1 cellular context compared by ENCODE assay signal in the genomic region with DNA sequence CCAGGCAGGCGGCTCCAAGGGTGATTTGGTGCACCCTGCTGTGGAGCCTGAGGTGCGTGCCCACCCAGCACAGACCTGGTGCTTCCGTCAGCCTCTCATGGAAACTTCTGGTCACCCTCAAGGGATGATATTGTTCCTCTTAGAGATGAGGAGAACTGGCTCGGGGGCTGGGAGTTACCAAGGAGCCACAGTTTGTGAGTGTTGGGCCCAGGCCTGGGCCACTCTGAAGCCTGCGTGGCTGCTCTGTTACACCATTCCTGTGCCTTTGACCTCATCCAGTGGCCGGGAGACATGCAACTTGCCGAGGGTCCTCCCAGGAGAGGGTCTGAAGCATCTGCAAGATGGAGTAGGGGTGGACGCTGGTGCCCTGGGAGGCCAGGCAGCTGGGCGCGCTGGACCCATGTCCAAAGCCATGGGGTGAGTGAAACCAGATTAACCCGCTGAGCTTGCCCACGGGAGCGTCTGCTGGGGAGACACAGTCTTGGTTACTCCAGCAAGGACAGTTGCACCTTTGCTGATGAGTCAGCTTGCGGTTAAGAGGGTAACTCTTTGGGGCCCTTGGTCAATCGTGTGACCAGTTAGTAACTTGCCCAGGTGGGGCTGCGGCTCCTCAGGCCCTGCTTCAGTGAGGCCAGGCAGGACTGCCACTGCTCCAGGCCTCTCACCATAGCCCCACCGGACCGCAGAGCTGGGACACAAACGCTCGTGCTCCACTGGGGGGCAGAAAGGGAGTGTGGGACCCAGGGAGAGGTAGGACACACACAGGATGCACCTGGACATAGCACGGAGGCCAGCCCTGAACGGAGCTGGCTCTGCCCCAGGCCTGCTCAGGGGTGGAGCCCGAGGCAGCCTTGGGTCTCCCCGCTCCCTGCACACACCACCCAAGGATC.
TF ChIP-seq lines count a peak whose summit lies in the region.

No MANE protein-coding gene starts in this region.

TF ChIP-seq in GM23338, 12 proteins besides CTCF, POLR2A, EP300 and RAD21 (continued from another document):
- TF ChIP-seq, protein P1, sequence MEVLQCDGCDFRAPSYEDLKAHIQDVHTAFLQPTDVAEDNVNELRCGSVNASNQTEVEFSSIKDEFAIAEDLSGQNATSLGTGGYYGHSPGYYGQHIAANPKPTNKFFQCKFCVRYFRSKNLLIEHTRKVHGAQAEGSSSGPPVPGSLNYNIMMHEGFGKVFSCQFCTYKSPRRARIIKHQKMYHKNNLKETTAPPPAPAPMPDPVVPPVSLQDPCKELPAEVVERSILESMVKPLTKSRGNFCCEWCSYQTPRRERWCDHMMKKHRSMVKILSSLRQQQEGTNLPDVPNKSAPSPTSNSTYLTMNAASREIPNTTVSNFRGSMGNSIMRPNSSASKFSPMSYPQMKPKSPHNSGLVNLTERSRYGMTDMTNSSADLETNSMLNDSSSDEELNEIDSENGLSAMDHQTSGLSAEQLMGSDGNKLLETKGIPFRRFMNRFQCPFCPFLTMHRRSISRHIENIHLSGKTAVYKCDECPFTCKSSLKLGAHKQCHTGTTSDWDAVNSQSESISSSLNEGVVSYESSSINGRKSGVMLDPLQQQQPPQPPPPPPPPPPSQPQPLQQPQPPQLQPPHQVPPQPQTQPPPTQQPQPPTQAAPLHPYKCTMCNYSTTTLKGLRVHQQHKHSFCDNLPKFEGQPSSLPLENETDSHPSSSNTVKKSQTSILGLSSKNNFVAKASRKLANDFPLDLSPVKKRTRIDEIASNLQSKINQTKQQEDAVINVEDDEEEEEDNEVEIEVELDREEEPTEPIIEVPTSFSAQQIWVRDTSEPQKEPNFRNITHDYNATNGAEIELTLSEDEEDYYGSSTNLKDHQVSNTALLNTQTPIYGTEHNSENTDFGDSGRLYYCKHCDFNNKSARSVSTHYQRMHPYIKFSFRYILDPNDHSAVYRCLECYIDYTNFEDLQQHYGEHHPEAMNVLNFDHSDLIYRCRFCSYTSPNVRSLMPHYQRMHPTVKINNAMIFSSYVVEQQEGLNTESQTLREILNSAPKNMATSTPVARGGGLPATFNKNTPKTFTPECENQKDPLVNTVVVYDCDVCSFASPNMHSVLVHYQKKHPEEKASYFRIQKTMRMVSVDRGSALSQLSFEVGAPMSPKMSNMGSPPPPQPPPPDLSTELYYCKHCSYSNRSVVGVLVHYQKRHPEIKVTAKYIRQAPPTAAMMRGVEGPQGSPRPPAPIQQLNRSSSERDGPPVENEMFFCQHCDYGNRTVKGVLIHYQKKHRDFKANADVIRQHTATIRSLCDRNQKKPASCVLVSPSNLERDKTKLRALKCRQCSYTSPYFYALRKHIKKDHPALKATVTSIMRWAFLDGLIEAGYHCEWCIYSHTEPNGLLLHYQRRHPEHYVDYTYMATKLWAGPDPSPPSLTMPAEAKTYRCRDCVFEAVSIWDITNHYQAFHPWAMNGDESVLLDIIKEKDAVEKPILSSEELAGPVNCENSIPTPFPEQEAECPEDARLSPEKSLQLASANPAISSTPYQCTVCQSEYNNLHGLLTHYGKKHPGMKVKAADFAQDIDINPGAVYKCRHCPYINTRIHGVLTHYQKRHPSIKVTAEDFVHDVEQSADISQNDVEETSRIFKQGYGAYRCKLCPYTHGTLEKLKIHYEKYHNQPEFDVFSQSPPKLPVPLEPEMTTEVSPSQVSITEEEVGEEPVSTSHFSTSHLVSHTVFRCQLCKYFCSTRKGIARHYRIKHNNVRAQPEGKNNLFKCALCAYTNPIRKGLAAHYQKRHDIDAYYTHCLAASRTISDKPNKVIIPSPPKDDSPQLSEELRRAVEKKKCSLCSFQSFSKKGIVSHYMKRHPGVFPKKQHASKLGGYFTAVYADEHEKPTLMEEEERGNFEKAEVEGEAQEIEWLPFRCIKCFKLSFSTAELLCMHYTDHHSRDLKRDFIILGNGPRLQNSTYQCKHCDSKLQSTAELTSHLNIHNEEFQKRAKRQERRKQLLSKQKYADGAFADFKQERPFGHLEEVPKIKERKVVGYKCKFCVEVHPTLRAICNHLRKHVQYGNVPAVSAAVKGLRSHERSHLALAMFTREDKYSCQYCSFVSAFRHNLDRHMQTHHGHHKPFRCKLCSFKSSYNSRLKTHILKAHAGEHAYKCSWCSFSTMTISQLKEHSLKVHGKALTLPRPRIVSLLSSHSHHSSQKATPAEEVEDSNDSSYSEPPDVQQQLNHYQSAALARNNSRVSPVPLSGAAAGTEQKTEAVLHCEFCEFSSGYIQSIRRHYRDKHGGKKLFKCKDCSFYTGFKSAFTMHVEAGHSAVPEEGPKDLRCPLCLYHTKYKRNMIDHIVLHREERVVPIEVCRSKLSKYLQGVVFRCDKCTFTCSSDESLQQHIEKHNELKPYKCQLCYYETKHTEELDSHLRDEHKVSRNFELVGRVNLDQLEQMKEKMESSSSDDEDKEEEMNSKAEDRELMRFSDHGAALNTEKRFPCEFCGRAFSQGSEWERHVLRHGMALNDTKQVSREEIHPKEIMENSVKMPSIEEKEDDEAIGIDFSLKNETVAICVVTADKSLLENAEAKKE (CRISPR knock-in tag; IDR thresholded peaks at IDR 0.05), result no peak
- TF ChIP-seq, protein P2, sequence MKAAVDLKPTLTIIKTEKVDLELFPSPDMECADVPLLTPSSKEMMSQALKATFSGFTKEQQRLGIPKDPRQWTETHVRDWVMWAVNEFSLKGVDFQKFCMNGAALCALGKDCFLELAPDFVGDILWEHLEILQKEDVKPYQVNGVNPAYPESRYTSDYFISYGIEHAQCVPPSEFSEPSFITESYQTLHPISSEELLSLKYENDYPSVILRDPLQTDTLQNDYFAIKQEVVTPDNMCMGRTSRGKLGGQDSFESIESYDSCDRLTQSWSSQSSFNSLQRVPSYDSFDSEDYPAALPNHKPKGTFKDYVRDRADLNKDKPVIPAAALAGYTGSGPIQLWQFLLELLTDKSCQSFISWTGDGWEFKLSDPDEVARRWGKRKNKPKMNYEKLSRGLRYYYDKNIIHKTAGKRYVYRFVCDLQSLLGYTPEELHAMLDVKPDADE (IDR thresholded peaks at IDR 0.05), result no peak
- TF ChIP-seq, protein P3, sequence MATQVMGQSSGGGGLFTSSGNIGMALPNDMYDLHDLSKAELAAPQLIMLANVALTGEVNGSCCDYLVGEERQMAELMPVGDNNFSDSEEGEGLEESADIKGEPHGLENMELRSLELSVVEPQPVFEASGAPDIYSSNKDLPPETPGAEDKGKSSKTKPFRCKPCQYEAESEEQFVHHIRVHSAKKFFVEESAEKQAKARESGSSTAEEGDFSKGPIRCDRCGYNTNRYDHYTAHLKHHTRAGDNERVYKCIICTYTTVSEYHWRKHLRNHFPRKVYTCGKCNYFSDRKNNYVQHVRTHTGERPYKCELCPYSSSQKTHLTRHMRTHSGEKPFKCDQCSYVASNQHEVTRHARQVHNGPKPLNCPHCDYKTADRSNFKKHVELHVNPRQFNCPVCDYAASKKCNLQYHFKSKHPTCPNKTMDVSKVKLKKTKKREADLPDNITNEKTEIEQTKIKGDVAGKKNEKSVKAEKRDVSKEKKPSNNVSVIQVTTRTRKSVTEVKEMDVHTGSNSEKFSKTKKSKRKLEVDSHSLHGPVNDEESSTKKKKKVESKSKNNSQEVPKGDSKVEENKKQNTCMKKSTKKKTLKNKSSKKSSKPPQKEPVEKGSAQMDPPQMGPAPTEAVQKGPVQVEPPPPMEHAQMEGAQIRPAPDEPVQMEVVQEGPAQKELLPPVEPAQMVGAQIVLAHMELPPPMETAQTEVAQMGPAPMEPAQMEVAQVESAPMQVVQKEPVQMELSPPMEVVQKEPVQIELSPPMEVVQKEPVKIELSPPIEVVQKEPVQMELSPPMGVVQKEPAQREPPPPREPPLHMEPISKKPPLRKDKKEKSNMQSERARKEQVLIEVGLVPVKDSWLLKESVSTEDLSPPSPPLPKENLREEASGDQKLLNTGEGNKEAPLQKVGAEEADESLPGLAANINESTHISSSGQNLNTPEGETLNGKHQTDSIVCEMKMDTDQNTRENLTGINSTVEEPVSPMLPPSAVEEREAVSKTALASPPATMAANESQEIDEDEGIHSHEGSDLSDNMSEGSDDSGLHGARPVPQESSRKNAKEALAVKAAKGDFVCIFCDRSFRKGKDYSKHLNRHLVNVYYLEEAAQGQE (IDR thresholded peaks at IDR 0.05; ENCODE audit: unreplicated experiment), result no peak
- TF ChIP-seq STAT1 (IDR thresholded peaks at IDR 0.05; ENCODE audit: unreplicated experiment) (no peak), NANOG (IDR thresholded peaks at IDR 0.05; ENCODE audit: borderline replicate concordance) (no peak)
